ENCODE assay signal across 22 cellular contexts in genomic region chr12:128298091-128298490, GRCh38. TPM values are rescaled to one million over a fixed set of nuclear protein-coding genes. Genes with fewer than 3 reads are reported as not detected.
"Had no signal": no experiment of that assay in that cellular context is flagged by ENCODE, and none has a peak within 500 bp of the region (broad histone marks: within the 10 kb centered on the region; RNA-seq: fewer than 3 reads in every experiment).

No MANE protein-coding gene starts in this region.

- H3K27ac Mint-ChIP-seq: dendritic cell treated with granulocyte-macrophage colony-stimulating factor and Interleukin-4, amounts not matched to agents 40 ng/mL and 50 ng/mL, for 4 days; naive B cell; stimulated activated naive B cell treated with anti-CD40 and anti-IgM and Interleukin-4, amounts not matched to agents 10 μg/mL and 1 μg/mL and 100 μg/mL, for 72 hours; stimulated activated naive CD8-positive, alpha-beta T cell treated with anti-CD3 and anti-CD28 coated beads, Interleukin-15, amount 100 ng/mL, for 72 hours had no signal

- H3K27ac ChIP-seq: hepatocyte, ovary, right atrium auricular region, sigmoid colon, skin epidermis, testis, transverse colon had no signal

- ATAC-seq: stimulated activated naive B cell treated with anti-CD40 and anti-IgM and Interleukin-4, amounts not matched to agents 10 μg/mL and 1 μg/mL and 100 μg/mL, for 72 hours; stimulated activated naive CD8-positive, alpha-beta T cell treated with anti-CD3 and anti-CD28 coated beads, Interleukin-15, amount 100 ng/mL, for 72 hours had no signal

- H3K27me3 Mint-ChIP-seq: dendritic cell treated with granulocyte-macrophage colony-stimulating factor and Interleukin-4, amounts not matched to agents 40 ng/mL and 50 ng/mL, for 4 days; naive B cell had no signal

- H3K4me3 Mint-ChIP-seq: dendritic cell treated with granulocyte-macrophage colony-stimulating factor and Interleukin-4, amounts not matched to agents 40 ng/mL and 50 ng/mL, for 4 days; naive B cell; nephron; stimulated activated naive B cell treated with anti-CD40 and anti-IgM and Interleukin-4, amounts not matched to agents 10 μg/mL and 1 μg/mL and 100 μg/mL, for 72 hours; stimulated activated naive CD8-positive, alpha-beta T cell treated with anti-CD3 and anti-CD28 coated beads, Interleukin-15, amount 100 ng/mL, for 72 hours had no signal

- H2AFZ ChIP-seq: hepatocyte had no signal

- H3K27me3 ChIP-seq: hepatocyte, ovary, right atrium auricular region, sigmoid colon, testis, transverse colon had no signal

- H3K9me3 ChIP-seq: ovary, right atrium auricular region, sigmoid colon, testis, transverse colon had no signal

- H3K4me1 ChIP-seq: right atrium auricular region, sigmoid colon, testis, transverse colon had no signal

- DNase-seq: erythroblast; foreskin melanocyte; head of caudate nucleus; kidney glomerular epithelial cell; mesendoderm; naive B cell; nucleus accumbens; ovary; sigmoid colon; stimulated activated CD4-positive, alpha-beta T cell treated with anti-CD3 and anti-CD28 coated beads, Interleukin-2, amount 100 ng/mL, for 24 hours; stimulated activated CD4-positive, alpha-beta T cell treated with anti-CD3 and anti-CD28 coated beads, Interleukin-4, amount 100 ng/mL, for 4 hours; stimulated activated naive B cell treated with anti-CD40 and anti-IgM and Interleukin-4, amounts not matched to agents 10 μg/mL and 1 μg/mL and 100 μg/mL, for 72 hours; stimulated activated naive CD8-positive, alpha-beta T cell treated with anti-CD3 and anti-CD28 coated beads, Interleukin-15, amount 100 ng/mL, for 72 hours; testis; transverse colon had no signal

- H3K4me1 Mint-ChIP-seq: naive B cell; stimulated activated naive B cell treated with anti-CD40 and anti-IgM and Interleukin-4, amounts not matched to agents 10 μg/mL and 1 μg/mL and 100 μg/mL, for 72 hours; stimulated activated naive CD8-positive, alpha-beta T cell treated with anti-CD3 and anti-CD28 coated beads, Interleukin-15, amount 100 ng/mL, for 72 hours had no signal

- H3K4me3 ChIP-seq: hepatocyte, ovary, right atrium auricular region, sigmoid colon, skin epidermis, testis, transverse colon had no signal

- H3K36me3 Mint-ChIP-seq: naive B cell; stimulated activated naive B cell treated with anti-CD40 and anti-IgM and Interleukin-4, amounts not matched to agents 10 μg/mL and 1 μg/mL and 100 μg/mL, for 72 hours had no signal

- H3K36me3 ChIP-seq: ovary, right atrium auricular region, sigmoid colon, transverse colon had no signal

- H3K4me2 ChIP-seq: hepatocyte had no signal

RNA-seq across cellular contexts. Expression of gene TMEM132C, which starts 31.1 kb away (rescaled TPM):
- total RNA-seq: endothelial cell of umbilical vein, lung microvascular endothelial cell had no signal
